Comparison of ENCODE assay signal across 8 cellular contexts in genomic region chr4:99945718-99946345, GRCh38. TPM values are rescaled to one million over a fixed set of nuclear protein-coding genes. Genes with fewer than 3 reads are reported as not detected.
DNase-seq lines count a peak whose midpoint lies in the region; ATAC-seq and TF ChIP-seq lines count a peak whose summit lies in the region.

No MANE protein-coding gene starts in this region.

- 1 to 6% (median 1%) methylated on average over 10 to 24 of the region's 24 CpGs for WGBS in stomach, 5 donors

- peak; percentile 2 for ATAC-seq in HG02610 (IDR thresholded peaks at IDR 0.05; ENCODE audit: unreplicated experiment)

- TF ChIP-seq POLR2A in stomach (IDR thresholded peaks at IDR 0.05): no peak

- H3K9me3 ChIP-seq in stomach: no peaks in the 10 kb centered on the region

- H3K27me3 ChIP-seq in stomach: no peaks in the 10 kb centered on the region

- TF ChIP-seq CTCF in cardiac fibroblast (IDR thresholded peaks at IDR 0.05; ENCODE audit: low read depth, low read length) (no peak), stomach (IDR thresholded peaks at IDR 0.05) (no peak)

- no peak for TF ChIP-seq EP300 in stomach (IDR thresholded peaks at IDR 0.05)

- peaks cover 0 to 8% (median 4%) of the 10 kb centered on the region in 4 donors for H3K36me3 ChIP-seq in stomach

- H3K4me3 ChIP-seq in cardiac fibroblast (replicated peaks in 1 of 2; ENCODE audit: low read depth in 2 of 2, low read length in 2 of 2) (peak overlapping the region; percentile 79 to 84), stomach (peak overlapping the region; percentile 83 to 98 (median 95))

- DNase-seq in activated T-cell treated with anti-CD3 and anti-CD28 coated beads for 1 hour (ENCODE audit: low read depth) (peak; percentile 11), NCI-H345 treated with DMSO at 0.1 percent for 48 hours (lab: John Stamatoyannopoulos, UW; ENCODE audit: unreplicated experiment) (peak; percentile 8), cardiac fibroblast (ENCODE audit: low read depth in 2 of 2) (peak; percentile 35 to 39), kidney tubule cell (ENCODE audit: low spot score) (peak; percentile 40), stomach (peak; percentile 26), amniotic stem cell (lab: John Stamatoyannopoulos, UW) (no peak)
- no peak for DNase-seq in activated T-cell treated with anti-CD3 and anti-CD28 coated beads, Interleukin-2, amount 50 U/mL, for 48 hours

- intact Hi-C loops in stomach (cut with DNase I; ENCODE audit: low total_unique reads): loop anchor here (10.0 kb wide), 2 partner anchors 51 to 381 kb away; partner anchors contain the start of genes LAMTOR3 and TRMT10A

- peak overlapping the region; percentile 93 to 99 (median 98) for H3K27ac ChIP-seq in stomach

- peaks cover 20 to 60% (median 47%) of the 10 kb centered on the region in 4 donors for H3K4me1 ChIP-seq in stomach

RNA-seq across cellular contexts. Expression of gene DNAJB14, which starts 0.6 kb away (rescaled TPM):
- 10 to 100 TPM in 4 of 5 donors, 1 to 10 TPM in 1; 5.3 to 78.0 (median 20.3) TPM for total RNA-seq in stomach
- polyA plus RNA-seq in stomach: 1 to 10 TPM; 3.4 to 7.0 (median 5.0) TPM

RNA-seq across cellular contexts. Expression of gene H2AZ1, which starts 4.2 kb away (rescaled TPM):
- total RNA-seq in stomach: 100 to 1,000 TPM in 3 of 5 donors, 10 to 100 TPM in 2; 51.6 to 351 (median 145) TPM
- polyA plus RNA-seq in stomach: 100 to 1,000 TPM; 163 to 289 (median 222) TPM

RNA-seq across cellular contexts. Expression of gene LAMTOR3, which starts 51.6 kb away (rescaled TPM):
- 10 to 100 TPM in 3 of 5 donors, 1 to 10 TPM in 2; 1.7 to 48.7 (median 10.7) TPM for total RNA-seq in stomach
- 10 to 100 TPM; 52.0 to 88.4 (median 60.8) TPM for polyA plus RNA-seq in stomach

Comparison
In these comparisons a context has a peak if more than half of its experiments do, and no peak if none do; other contexts are left out.
1. DNase-seq: peak in activated T-cell treated with anti-CD3 and anti-CD28 coated beads for 1 hour (single experiment), NCI-H345 treated with DMSO at 0.1 percent for 48 hours (single experiment), cardiac fibroblast (2 of 2), kidney tubule cell (single experiment) and stomach (single experiment); none in activated T-cell treated with anti-CD3 and anti-CD28 coated beads, Interleukin-2, amount 50 U/mL, for 48 hours (0 of 2) and amniotic stem cell (single experiment).